ENCODE assay signal across 23 cellular contexts in genomic region chr16:79190542-79190941, GRCh38.
"Had no signal": no experiment of that assay in that cellular context is flagged by ENCODE, and none has a peak within 500 bp of the region (broad histone marks: within the 10 kb centered on the region; RNA-seq: fewer than 3 reads in every experiment).

No MANE protein-coding gene starts in this region.

- H3K4me2 ChIP-seq: KMS-11, SK-N-SH had no signal

- H3K9me3 ChIP-seq: SK-N-SH had no signal

- ATAC-seq: Panc1, PC-3, T-cell had no signal

- H3K27ac ChIP-seq: KMS-11, RWPE1 had no signal

- H3K9ac ChIP-seq: KMS-11, SK-N-SH had no signal

- DNase-seq: IMR-90; Kasumi-1; MM.1S; NCI-H1092 treated with DMSO at 0.1 percent for 48 hours; NCI-H1417 treated with DMSO at 0.1 percent for 48 hours; NCI-H146; NCI-H187 treated with DMSO at 0.1 percent for 48 hours; NCI-H2029 treated with DMSO at 0.1 percent for 48 hours; NCI-H2107; NCI-H2227 treated with DMSO at 0.1 percent for 48 hours; NCI-H446 treated with DMSO at 0.1 percent for 48 hours; NCI-H510A treated with DMSO at 0.1 percent for 48 hours; NCI-H526; NCI-H748 treated with DMSO at 0.1 percent for 48 hours; NK-92 treated with Interleukin-12 subunit alpha and Interleukin-12 subunit beta, amount 100 ng/mL, for 24 hours; PC-3; SHP77; SK-N-SH; SW 1271; T-cell had no signal
